1 cellular context compared by ENCODE assay signal in genomic region chr7:158648787-158649186, GRCh38.
TF ChIP-seq lines count a peak whose summit lies in the region.

No MANE protein-coding gene starts in this region.

TF ChIP-seq in K562, 482 proteins besides CTCF, POLR2A, EP300 and RAD21 (continued from another document):
- TF ChIP-seq, protein P1, sequence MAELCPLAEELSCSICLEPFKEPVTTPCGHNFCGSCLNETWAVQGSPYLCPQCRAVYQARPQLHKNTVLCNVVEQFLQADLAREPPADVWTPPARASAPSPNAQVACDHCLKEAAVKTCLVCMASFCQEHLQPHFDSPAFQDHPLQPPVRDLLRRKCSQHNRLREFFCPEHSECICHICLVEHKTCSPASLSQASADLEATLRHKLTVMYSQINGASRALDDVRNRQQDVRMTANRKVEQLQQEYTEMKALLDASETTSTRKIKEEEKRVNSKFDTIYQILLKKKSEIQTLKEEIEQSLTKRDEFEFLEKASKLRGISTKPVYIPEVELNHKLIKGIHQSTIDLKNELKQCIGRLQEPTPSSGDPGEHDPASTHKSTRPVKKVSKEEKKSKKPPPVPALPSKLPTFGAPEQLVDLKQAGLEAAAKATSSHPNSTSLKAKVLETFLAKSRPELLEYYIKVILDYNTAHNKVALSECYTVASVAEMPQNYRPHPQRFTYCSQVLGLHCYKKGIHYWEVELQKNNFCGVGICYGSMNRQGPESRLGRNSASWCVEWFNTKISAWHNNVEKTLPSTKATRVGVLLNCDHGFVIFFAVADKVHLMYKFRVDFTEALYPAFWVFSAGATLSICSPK (IDR thresholded peaks at IDR 0.05; ENCODE audit: borderline replicate concordance): no peak
- TF ChIP-seq, protein P2, sequence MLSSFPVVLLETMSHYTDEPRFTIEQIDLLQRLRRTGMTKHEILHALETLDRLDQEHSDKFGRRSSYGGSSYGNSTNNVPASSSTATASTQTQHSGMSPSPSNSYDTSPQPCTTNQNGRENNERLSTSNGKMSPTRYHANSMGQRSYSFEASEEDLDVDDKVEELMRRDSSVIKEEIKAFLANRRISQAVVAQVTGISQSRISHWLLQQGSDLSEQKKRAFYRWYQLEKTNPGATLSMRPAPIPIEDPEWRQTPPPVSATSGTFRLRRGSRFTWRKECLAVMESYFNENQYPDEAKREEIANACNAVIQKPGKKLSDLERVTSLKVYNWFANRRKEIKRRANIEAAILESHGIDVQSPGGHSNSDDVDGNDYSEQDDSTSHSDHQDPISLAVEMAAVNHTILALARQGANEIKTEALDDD (IDR thresholded peaks at IDR 0.05): peak; percentile 70
- TF ChIP-seq ZNF217 (CRISPR knock-in tag; IDR thresholded peaks at IDR 0.05) (no peak), ZNF695 (CRISPR knock-in tag; IDR thresholded peaks at IDR 0.05) (no peak)
- TF ChIP-seq, protein P3, sequence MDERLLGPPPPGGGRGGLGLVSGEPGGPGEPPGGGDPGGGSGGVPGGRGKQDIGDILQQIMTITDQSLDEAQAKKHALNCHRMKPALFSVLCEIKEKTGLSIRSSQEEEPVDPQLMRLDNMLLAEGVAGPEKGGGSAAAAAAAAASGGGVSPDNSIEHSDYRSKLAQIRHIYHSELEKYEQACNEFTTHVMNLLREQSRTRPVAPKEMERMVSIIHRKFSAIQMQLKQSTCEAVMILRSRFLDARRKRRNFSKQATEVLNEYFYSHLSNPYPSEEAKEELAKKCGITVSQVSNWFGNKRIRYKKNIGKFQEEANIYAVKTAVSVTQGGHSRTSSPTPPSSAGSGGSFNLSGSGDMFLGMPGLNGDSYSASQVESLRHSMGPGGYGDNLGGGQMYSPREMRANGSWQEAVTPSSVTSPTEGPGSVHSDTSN (CRISPR knock-in tag; IDR thresholded peaks at IDR 0.05; ENCODE audit: low read depth): no peak
- TF ChIP-seq, protein P3 (tag; conservative IDR thresholded peaks at IDR 0.05; ENCODE audit: low read depth): no peak
TF ChIP-seq in K562: peak in this region for 1.
